Comparison of ENCODE assay signal across 8 cellular contexts in genomic region chr7:40329601-40330153, GRCh38.
A peak's percentile ranks its signal among the peaks of the same experiment; 100 is the strongest.
DNase-seq lines count a peak whose midpoint lies in the region; ATAC-seq and TF ChIP-seq lines count a peak whose summit lies in the region.

No MANE protein-coding gene starts in this region.

- TF ChIP-seq CTCF in WI38 (IDR thresholded peaks at IDR 0.05; ENCODE audit: low read depth, low read length) (peak; percentile 35; the same call in 1 of the 2 replicates), heart left ventricle (IDR thresholded peaks at IDR 0.05) (peak; percentile 64 to 89 (median 73)), sigmoid colon (IDR thresholded peaks at IDR 0.05) (peak; percentile 41 to 74 (median 64))

- no peak for TF ChIP-seq EP300 in sigmoid colon (IDR thresholded peaks at IDR 0.05)

- DNase-seq in DMS 273 treated with DMSO at 0.1 percent for 48 hours (lab: John Stamatoyannopoulos, UW), result peak; percentile 42
- DNase-seq in NCI-H146 treated with DMSO at 0.1 percent for 48 hours (lab: John Stamatoyannopoulos, UW; ENCODE audit: unreplicated experiment), result peak; percentile 38
- DNase-seq in heart left ventricle, result no peak
- DNase-seq in sigmoid colon, result no peak
- no peak for DNase-seq in stimulated activated CD4-positive, alpha-beta T cell treated with anti-CD3 and anti-CD28 coated beads, Interleukin-15, amount 100 ng/mL, for 24 hours
- DNase-seq in stimulated activated CD4-positive, alpha-beta T cell treated with anti-CD3 and anti-CD28 coated beads, Interleukin-2, amount 100 ng/mL, for 48 hours, result no peak

- ATAC-seq in GM21717 (IDR thresholded peaks at IDR 0.05; ENCODE audit: unreplicated experiment) (peak; percentile 70), heart left ventricle (peak in 2 of 4 donors; percentile 49 to 50)

- no peaks in the 10 kb centered on the region for H3K9me3 ChIP-seq in heart left ventricle
- H3K9me3 ChIP-seq in sigmoid colon, result no peaks in the 10 kb centered on the region

- H3K4me1 ChIP-seq in heart left ventricle, result peaks cover 0 to 4% (median 0%) of the 10 kb centered on the region in 12 donors
- H3K4me1 ChIP-seq in sigmoid colon, result peaks cover 0 to 15% (median 9%) of the 10 kb centered on the region in 4 donors

- 50 to 63% (median 57%) methylated on average over 1 of the region's 1 CpG for WGBS in heart left ventricle, 4 donors
- WGBS in sigmoid colon, 2 donors, result 28 to 68% methylated on average over 1 of the region's 1 CpG

- intact Hi-C loops in heart left ventricle (cut with DNase I) (loop anchor here (2.0 to 10.0 kb wide), 10 partner anchors 273 to 1403 kb away; no protein-coding TSS in a partner anchor), sigmoid colon (cut with DNase I) (loop anchor here (2.0 to 5.0 kb wide), 3 partner anchors 273 to 1367 kb away; no protein-coding TSS in a partner anchor)

- H3K27ac ChIP-seq in heart left ventricle, result no peak overlapping the region
- peak overlapping the region in 2 of 4 donors; percentile 42 to 57 for H3K27ac ChIP-seq in sigmoid colon

- H3K27me3 ChIP-seq in heart left ventricle (no peaks in the 10 kb centered on the region), sigmoid colon (no peaks in the 10 kb centered on the region)

- TF ChIP-seq POLR2A in heart left ventricle (IDR thresholded peaks at IDR 0.05) (no peak), sigmoid colon (IDR thresholded peaks at IDR 0.05) (no peak)

- H3K36me3 ChIP-seq in heart left ventricle, result no peaks in the 10 kb centered on the region
- H3K36me3 ChIP-seq in sigmoid colon, result no peaks in the 10 kb centered on the region

- H3K4me3 ChIP-seq in WI38 (ENCODE audit: low read depth, low read length) (no peak overlapping the region), heart left ventricle (no peak overlapping the region), sigmoid colon (no peak overlapping the region)

Comparison
In these comparisons a context has a peak if more than half of its experiments do, and no peak if none do; other contexts are left out.
1. DNase-seq: peak in DMS 273 treated with DMSO at 0.1 percent for 48 hours (single experiment) and NCI-H146 treated with DMSO at 0.1 percent for 48 hours (single experiment); none in heart left ventricle (0 of 5), sigmoid colon (single experiment), stimulated activated CD4-positive, alpha-beta T cell treated with anti-CD3 and anti-CD28 coated beads, Interleukin-15, amount 100 ng/mL, for 24 hours (single experiment) and stimulated activated CD4-positive, alpha-beta T cell treated with anti-CD3 and anti-CD28 coated beads, Interleukin-2, amount 100 ng/mL, for 48 hours (0 of 2).
2. Peak in every context shown above with its lines, with median percentiles within 50 percentile points of each other: CTCF ChIP-seq.